In the genomic region with DNA sequence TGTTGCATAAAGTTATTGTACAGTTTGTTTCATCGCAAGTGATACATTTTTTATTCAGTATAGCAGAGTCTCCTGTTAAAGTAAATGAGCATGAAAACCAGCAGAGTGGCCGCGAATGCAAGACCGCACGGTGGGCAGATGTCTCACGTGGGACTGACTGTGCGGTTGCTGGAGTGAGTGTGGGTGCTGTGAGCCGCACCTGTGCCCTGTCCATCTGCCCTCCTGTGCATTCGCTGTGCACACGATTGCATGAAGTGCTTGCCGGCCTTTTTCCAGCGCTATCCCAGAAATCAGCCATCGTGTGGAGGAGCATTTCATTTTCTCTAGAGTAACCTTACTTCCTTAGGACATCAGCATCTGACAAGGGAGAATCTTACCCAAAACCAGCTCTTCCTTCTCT, we compare ENCODE assay signal across 26 cellular contexts.
"Had no signal": no experiment of that assay in that cellular context is flagged by ENCODE, and none has a peak within 500 bp of the region (broad histone marks: within the 10 kb centered on the region; RNA-seq: fewer than 3 reads in every experiment).

No MANE protein-coding gene starts in this region.

- H3K4me3 Mint-ChIP-seq: effector memory CD8-positive, alpha-beta T cell; mesothelial cell of epicardium; naive B cell; nephron had no signal

- H3K27ac ChIP-seq: gastrocnemius medialis, heart right ventricle, left lung, ovary, right lobe of liver, stomach, thyroid gland, vagina had no signal

- H3K4me2 ChIP-seq: smooth muscle cell had no signal

- H3K27ac Mint-ChIP-seq: effector memory CD8-positive, alpha-beta T cell; mesothelial cell of epicardium had no signal

- ATAC-seq: effector memory CD8-positive, alpha-beta T cell; gastrocnemius medialis; heart right ventricle; left cardiac atrium; left lung; mucosa of descending colon; right lobe of liver had no signal

- H3K9me3 ChIP-seq: gastrocnemius medialis, heart right ventricle, left lung, mucosa of descending colon, ovary, right lobe of liver, stomach, thyroid gland, vagina had no signal

- H3K27me3 ChIP-seq: gastrocnemius medialis, heart right ventricle, left lung, ovary, right lobe of liver, stomach, thyroid gland, vagina had no signal

- H3K4me3 ChIP-seq: gastrocnemius medialis, heart right ventricle, left lung, mucosa of descending colon, ovary, right lobe of liver, smooth muscle cell, stomach, thyroid gland, vagina had no signal

- H3K4me1 ChIP-seq: gastrocnemius medialis, right lobe of liver had no signal

- H3K4me1 Mint-ChIP-seq: naive B cell had no signal

- H3K36me3 Mint-ChIP-seq: naive B cell had no signal

- H3K36me3 ChIP-seq: gastrocnemius medialis, ovary, right lobe of liver, thyroid gland had no signal

- DNase-seq: cortex of kidney; effector memory CD8-positive, alpha-beta T cell; gastrocnemius medialis; heart right ventricle; hippocampal formation; left cardiac atrium; left lung; mesenchymal stem cell; mucosa of descending colon; naive B cell; occipital lobe; ovary; retina; right lobe of liver; stimulated activated CD4-positive, alpha-beta T cell treated with anti-CD3 and anti-CD28 coated beads, Interleukin-12 subunit alpha, Interleukin-12 subunit beta, amount 100 ng/mL, for 4 hours; stimulated activated CD4-positive, alpha-beta T cell treated with anti-CD3 and anti-CD28 coated beads, Interleukin-1b, Interleukin-23, amount 100 ng/mL, for 48 hours; stimulated activated CD4-positive, alpha-beta T cell treated with anti-CD3 and anti-CD28 coated beads, Interleukin-4, amount 100 ng/mL, for 1 hour; stimulated activated CD8-positive, alpha-beta memory T cell treated with anti-CD3 and anti-CD28 coated beads, Interleukin-4, amount 100 ng/mL, for 48 hours; stimulated activated naive CD4-positive, alpha-beta T cell; stomach; thyroid gland; trophoblast cell had no signal

- H3K9me3 Mint-ChIP-seq: effector memory CD8-positive, alpha-beta T cell; mesothelial cell of epicardium; nephron had no signal

- H3K27me3 Mint-ChIP-seq: effector memory CD8-positive, alpha-beta T cell had no signal
